9 cellular contexts compared by ENCODE assay signal in the genomic region with DNA sequence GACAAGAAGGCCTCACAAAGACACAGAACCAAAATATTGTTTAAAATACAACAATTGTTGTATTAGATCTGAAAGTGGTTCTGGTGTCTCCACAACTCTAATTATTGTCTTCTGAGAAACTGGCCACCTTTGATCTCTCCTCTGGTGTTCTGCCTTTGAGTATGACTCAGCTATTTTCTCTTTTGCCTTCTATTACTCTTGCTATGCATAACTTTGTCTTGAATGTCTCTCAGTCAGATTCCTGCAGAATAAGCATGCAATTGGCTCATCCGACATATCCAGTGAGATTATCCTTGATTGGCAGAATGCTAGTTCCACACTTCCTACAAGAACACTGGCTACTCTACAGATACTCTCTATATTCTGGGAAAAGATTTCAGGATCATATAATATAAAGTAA. TPM values are rescaled to one million over a fixed set of nuclear protein-coding genes. Genes with fewer than 3 reads are reported as not detected.
DNase-seq lines count a peak whose midpoint lies in the region; ATAC-seq and TF ChIP-seq lines count a peak whose summit lies in the region.
"Had no signal": no experiment of that assay in that cellular context is flagged by ENCODE, and none has a peak within 500 bp of the region (broad histone marks: within the 10 kb centered on the region; RNA-seq: fewer than 3 reads in every experiment).

No MANE protein-coding gene starts in this region.

- H3K4me1 ChIP-seq in psoas muscle = peaks cover 8% of the 10 kb centered on the region
- peaks cover 7% of the 10 kb centered on the region for H3K4me1 ChIP-seq in left ventricle myocardium inferior

- no peak overlapping the region for H3K4me3 Mint-ChIP-seq in naive thymus-derived CD8-positive, alpha-beta T cell

- DNase-seq in astrocyte of the spinal cord (ENCODE audit: low read depth, low spot score) = peak; percentile 85
- no peak for DNase-seq in psoas muscle
- no peak for DNase-seq in naive thymus-derived CD8-positive, alpha-beta T cell
- no peak for DNase-seq in left ventricle myocardium inferior
- DNase-seq: effector CD4-positive, alpha-beta T cell had no signal

- peaks cover 0 to 7% (median 2%) of the 10 kb centered on the region in 4 donors for H3K4me1 Mint-ChIP-seq in naive thymus-derived CD8-positive, alpha-beta T cell

- H3K36me3 ChIP-seq in psoas muscle (ENCODE audit: insufficient read depth in 1 of 2, low read depth in 1 of 2) (no peaks in the 10 kb centered on the region), left ventricle myocardium inferior (no peaks in the 10 kb centered on the region)

- H3K27ac Mint-ChIP-seq in naive thymus-derived CD8-positive, alpha-beta T cell = no peak overlapping the region

- ATAC-seq in GM18868 (IDR thresholded peaks at IDR 0.05; ENCODE audit: unreplicated experiment) (peak; percentile 99), HG03342 (IDR thresholded peaks at IDR 0.05; ENCODE audit: unreplicated experiment) (peak; percentile 72), psoas muscle (peak; percentile 68 to 80 (median 75)), GM19452 (IDR thresholded peaks at IDR 0.05; ENCODE audit: unreplicated experiment) (no peak), HG02970 (IDR thresholded peaks at IDR 0.05; ENCODE audit: low FRiP score, unreplicated experiment) (no peak)
- no peak for ATAC-seq in naive thymus-derived CD8-positive, alpha-beta T cell

- H3K27ac ChIP-seq in psoas muscle (peak overlapping the region; percentile 24), left ventricle myocardium inferior (replicated peaks) (no peak overlapping the region)

- peaks cover 0 to 4% (median 0%) of the 10 kb centered on the region in 5 donors for H3K27me3 Mint-ChIP-seq in naive thymus-derived CD8-positive, alpha-beta T cell

- H3K9me3 ChIP-seq in psoas muscle (peaks cover 11% of the 10 kb centered on the region), left ventricle myocardium inferior (replicated peaks) (peaks cover 17% of the 10 kb centered on the region)

- POLR2A ChIA-PET in naive thymus-derived CD8-positive, alpha-beta T cell (lab: Charles Lee) = no interaction called here

- WGBS in psoas muscle, 3 donors = 20 to 42% (median 23%) methylated on average over 1 of the region's 1 CpG

- H3K27me3 ChIP-seq in psoas muscle (ENCODE audit: insufficient read depth in 3 of 3, low read length in 2 of 3) = no peaks in the 10 kb centered on the region
- no peaks in the 10 kb centered on the region for H3K27me3 ChIP-seq in left ventricle myocardium inferior (ENCODE audit: low read depth)

- in situ Hi-C loops in astrocyte of the spinal cord (cut with HindIII; ENCODE audit: low sequenced_read_pairs) = no loop called here

- intact Hi-C loops in psoas muscle (cut with DNase I) = no loop called here
- intact Hi-C loops in left ventricle myocardium inferior (cut with micrococcal nuclease) = loop anchor here (10.0 kb wide), 1 partner anchor 45 kb away; no protein-coding TSS in a partner anchor

- no peak overlapping the region for H3K4me3 ChIP-seq in astrocyte of the spinal cord (ENCODE audit: low read depth, low read length)
- no peak overlapping the region for H3K4me3 ChIP-seq in psoas muscle
- no peak overlapping the region for H3K4me3 ChIP-seq in left ventricle myocardium inferior

- H3K36me3 Mint-ChIP-seq in naive thymus-derived CD8-positive, alpha-beta T cell = peaks cover 3 to 18% (median 16%) of the 10 kb centered on the region in 3 donors

- H3K9me3 Mint-ChIP-seq in naive thymus-derived CD8-positive, alpha-beta T cell = no peaks in the 10 kb centered on the region

- no peak for TF ChIP-seq CTCF in astrocyte of the spinal cord (IDR thresholded peaks at IDR 0.05; ENCODE audit: low read depth, low read length)
- TF ChIP-seq CTCF in psoas muscle (IDR thresholded peaks at IDR 0.05) = no peak
- TF ChIP-seq CTCF in left ventricle myocardium inferior (IDR thresholded peaks at IDR 0.05; ENCODE audit: borderline replicate concordance) = no peak

RNA-seq across cellular contexts. Expression of a gene that starts 14.3 kb away (rescaled TPM):
- total RNA-seq in psoas muscle (10 to 100 TPM; 55.4 to 73.7 (median 70.6) TPM), left ventricle myocardium inferior (41.3 TPM)
- polyA plus RNA-seq in psoas muscle = 10 to 100 TPM; 30.1 to 88.4 (median 40.9) TPM
- 10 to 100 TPM; 16.4 to 16.5 TPM for total RNA-seq in naive thymus-derived CD8-positive, alpha-beta T cell
- polyA plus RNA-seq in naive thymus-derived CD8-positive, alpha-beta T cell = 1 to 10 TPM; 4.6 to 8.4 (median 7.9) TPM

Comparison
In these comparisons a context has a peak if more than half of its experiments do, and no peak if none do; other contexts are left out.
1. ATAC-seq: peak in GM18868 (single experiment), HG03342 (single experiment) and psoas muscle (4 of 4); none in GM19452 (single experiment), HG02970 (single experiment) and naive thymus-derived CD8-positive, alpha-beta T cell (0 of 2).